ENCODE assay signal across 10 cellular contexts in the genomic region with DNA sequence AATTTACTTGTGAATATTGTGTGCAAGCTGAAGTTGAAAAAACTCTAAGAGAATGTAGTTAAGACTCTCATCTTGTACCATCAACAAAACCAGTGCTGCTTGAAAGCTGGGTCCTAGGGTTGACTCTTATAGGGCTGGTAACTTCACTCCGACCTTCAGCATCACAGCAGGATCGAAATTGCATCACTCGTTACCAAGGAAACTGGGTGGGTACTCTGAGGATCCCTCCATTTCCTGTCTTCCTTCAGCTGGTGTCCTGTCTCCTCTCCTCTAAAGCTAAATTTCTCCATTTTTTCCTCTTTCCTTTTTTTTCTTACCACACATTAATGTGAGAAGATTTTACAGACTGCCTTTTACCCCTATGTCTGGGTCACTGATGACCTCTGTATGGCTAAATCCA. TPM values are rescaled to one million over a fixed set of nuclear protein-coding genes. Genes with fewer than 3 reads are reported as not detected.
A peak's percentile ranks its signal among the peaks of the same experiment; 100 is the strongest.
DNase-seq lines count a peak whose midpoint lies in the region; ATAC-seq, FAIRE-seq and TF ChIP-seq lines count a peak whose summit lies in the region.
"Had no signal": no experiment of that assay in that cellular context is flagged by ENCODE, and none has a peak within 500 bp of the region (broad histone marks: within the 10 kb centered on the region; RNA-seq: fewer than 3 reads in every experiment).

No MANE protein-coding gene starts in this region.

- no peak for TF ChIP-seq EP300 in H1 (IDR thresholded peaks at IDR 0.05; ENCODE audit: borderline replicate concordance in 1 of 2, low read depth in 2 of 2, low read length in 2 of 2)

- no peaks in the 10 kb centered on the region for H3K79me1 ChIP-seq in H1 (ENCODE audit: low read depth, low read length)

- H3K27ac Mint-ChIP-seq in activated naive CD4-positive, alpha-beta T cell treated with anti-CD3 and anti-CD28 coated beads, Interleukin-2, amount 50 U/mL, for 24 hours, result peak overlapping the region; percentile 81

- no peak overlapping the region for H2AK5ac ChIP-seq in H1 (ENCODE audit: low read depth, low read length)

- no peak overlapping the region for H2BK12ac ChIP-seq in H1 (ENCODE audit: low read depth, low read length)

- in situ Hi-C loops in brain microvascular endothelial cell (cut with HindIII; ENCODE audit: low pct_ligation_motif_present, low sequenced_read_pairs), result no loop called here

- peaks cover 0 to 2% (median 0%) of the 10 kb centered on the region in 4 experiments; a peak in 2 of 7 replicates for H3K4me1 ChIP-seq in H1 (replicated peaks in 1 of 4; ENCODE audit: control insufficient read depth in 3 of 4, insufficient read depth in 4 of 4, low read length in 3 of 4)
- H3K4me1 ChIP-seq in psoas muscle, result no peaks in the 10 kb centered on the region

- H2BK120ac ChIP-seq in H1 (replicated peaks; ENCODE audit: low read depth, low read length), result no peak overlapping the region

- no peak overlapping the region for H2BK15ac ChIP-seq in H1 (ENCODE audit: low read length)

- no peaks in the 10 kb centered on the region for H3K27me3 Mint-ChIP-seq in activated naive CD4-positive, alpha-beta T cell treated with anti-CD3 and anti-CD28 coated beads, Interleukin-2, amount 50 U/mL, for 24 hours

- no peaks in the 10 kb centered on the region for H4K20me1 ChIP-seq in H1 (replicated peaks in 1 of 2; ENCODE audit: control insufficient read depth in 1 of 2, insufficient read depth in 2 of 2, low read length in 2 of 2)

- H3K9me3 Mint-ChIP-seq in activated naive CD4-positive, alpha-beta T cell treated with anti-CD3 and anti-CD28 coated beads, Interleukin-2, amount 50 U/mL, for 24 hours, result no peaks in the 10 kb centered on the region

- H3K27me3 ChIP-seq in H1 (replicated peaks in 1 of 4; ENCODE audit: control insufficient read depth in 3 of 4, extremely low read depth in 1 of 4, insufficient read depth in 3 of 4, low read length in 3 of 4) (no peaks in the 10 kb centered on the region; a peak in 1 of 7 replicates), brain microvascular endothelial cell (replicated peaks) (no peaks in the 10 kb centered on the region), psoas muscle (ENCODE audit: insufficient read depth in 3 of 3, low read length in 2 of 3) (no peaks in the 10 kb centered on the region)
- H3K27me3 ChIP-seq: MG63 had no signal

- TF ChIP-seq RAD21 in H1 (IDR thresholded peaks at IDR 0.05 in 1 of 2, conservative IDR thresholded peaks at IDR 0.05 in 1 of 2; ENCODE audit: low read depth in 2 of 2, low read length in 2 of 2), result no peak

- no peak overlapping the region for H3K27ac ChIP-seq in H1 (ENCODE audit: low read depth, low read length)
- H3K27ac ChIP-seq in brain microvascular endothelial cell, result no peak overlapping the region
- H3K27ac ChIP-seq in psoas muscle, result no peak overlapping the region
- H3K27ac ChIP-seq: VCaP had no signal

- H3K23ac ChIP-seq in H1 (ENCODE audit: insufficient read length), result no peak overlapping the region

- H3K4me3 ChIP-seq in H1 (ENCODE audit: extremely low read depth in 1 of 4, insufficient read depth in 2 of 4, low read depth in 3 of 4, low read length in 4 of 4) (no peak overlapping the region), brain microvascular endothelial cell (ENCODE audit: low read depth, low read length) (no peak overlapping the region), psoas muscle (no peak overlapping the region)
- H3K4me3 ChIP-seq: MG63 had no signal

- no peak for TF ChIP-seq POLR2A in H1 (IDR thresholded peaks at IDR 0.05; ENCODE audit: control extremely low read depth in 1 of 2, low read depth in 2 of 2, low read length in 2 of 2)

- H3K4me3 Mint-ChIP-seq in activated naive CD4-positive, alpha-beta T cell treated with anti-CD3 and anti-CD28 coated beads, Interleukin-2, amount 50 U/mL, for 24 hours, result peak overlapping the region; percentile 15

- no peak overlapping the region for H4K5ac ChIP-seq in H1 (ENCODE audit: insufficient read length, low read depth, low read length)

- H2AFZ ChIP-seq in H1 (ENCODE audit: low read length), result no peak overlapping the region

- H3K9me3 ChIP-seq in H1 (ENCODE audit: insufficient read depth in 2 of 2, low read depth in 1 of 2, low read length in 1 of 2), result peaks cover 0 to 5% of the 10 kb centered on the region in 2 experiments; a peak in 3 of 4 replicates
- H3K9me3 ChIP-seq in psoas muscle, result no peaks in the 10 kb centered on the region
- H3K9me3 ChIP-seq: MG63 had no signal

- no peak overlapping the region for H3K56ac ChIP-seq in H1 (replicated peaks; ENCODE audit: insufficient read length, low read depth, low read length)

- H2BK5ac ChIP-seq in H1 (ENCODE audit: low read depth, low read length), result no peak overlapping the region; the same call in 1 of the 2 replicates

- peaks cover 4% of the 10 kb centered on the region; the same call in 1 of the 2 replicates for H3K23me2 ChIP-seq in H1 (ENCODE audit: low read depth, low read length)

- WGBS in H1 (ENCODE audit: extremely low coverage in 1 of 2, insufficient coverage in 1 of 2, insufficient read length in 1 of 2, insufficient replicate concordance in 2 of 2, low coverage in 1 of 2, low lambda C conversion rate in 2 of 2, missing lambda C conversion rate in 1 of 2), 2 experiments, result 58% methylated on average over 3 of the region's 3 CpGs; no CpG with 5 or more reads in 1 of the 2 experiments
- WGBS in psoas muscle, 3 donors, result 88 to 90% (median 89%) methylated on average over 3 of the region's 3 CpGs

- no peak overlapping the region for H3K9ac ChIP-seq in H1 (replicated peaks in 1 of 4; ENCODE audit: extremely low read depth in 1 of 4, low read depth in 3 of 4, low read length in 3 of 4)

- H3K18ac ChIP-seq in H1 (ENCODE audit: extremely low read depth, low read length), result no peak overlapping the region

- no peak overlapping the region for H4K91ac ChIP-seq in H1 (replicated peaks; ENCODE audit: insufficient read length, low read length)

- H3K14ac ChIP-seq in H1 (ENCODE audit: insufficient read length), result no peak overlapping the region

- H3K4ac ChIP-seq in H1 (replicated peaks; ENCODE audit: insufficient read length, low read depth, low read length), result no peak overlapping the region

- no peak overlapping the region for H3K4me2 ChIP-seq in H1 (ENCODE audit: insufficient read depth in 1 of 2, low read depth in 2 of 2, low read length in 2 of 2)

- CTCF ChIA-PET in H1 (lab: Charles Lee; ENCODE audit: partially characterized antibody), result interaction anchor here (0.6 to 1.5 kb wide), 2 partner anchors 79 to 875 kb away, joined by 3 to 4 read pairs; no protein-coding TSS in a partner anchor

- H3K4me1 Mint-ChIP-seq in activated naive CD4-positive, alpha-beta T cell treated with anti-CD3 and anti-CD28 coated beads, Interleukin-2, amount 50 U/mL, for 24 hours, result peaks cover 38% of the 10 kb centered on the region

- DNase-seq in activated naive CD4-positive, alpha-beta T cell (lab: John Stamatoyannopoulos, UW), result no peak
- DNase-seq in NCI-H69 (lab: John Stamatoyannopoulos, UW), result peak; percentile 66
- no peak for DNase-seq in H1 (ENCODE audit: low read depth in 1 of 2, low spot score in 2 of 2)
- no peak for DNase-seq in brain microvascular endothelial cell
- DNase-seq in psoas muscle, result no peak
- DNase-seq: MG63 had no signal

- H3K36me3 Mint-ChIP-seq in activated naive CD4-positive, alpha-beta T cell treated with anti-CD3 and anti-CD28 coated beads, Interleukin-2, amount 50 U/mL, for 24 hours, result peaks cover 11% of the 10 kb centered on the region

- H3K36me3 ChIP-seq in H1 (ENCODE audit: control insufficient read depth in 2 of 4, insufficient read depth in 4 of 4, low read length in 3 of 4) (no peaks in the 10 kb centered on the region; a peak in 1 of 8 replicates), brain microvascular endothelial cell (replicated peaks) (peaks cover 3% of the 10 kb centered on the region), psoas muscle (ENCODE audit: insufficient read depth in 1 of 2, low read depth in 1 of 2) (no peaks in the 10 kb centered on the region)
- H3K36me3 ChIP-seq: MG63 had no signal

- POLR2A ChIA-PET in H1 (lab: Charles Lee; ENCODE audit: partially characterized antibody), result interaction anchor here (0.6 to 1.6 kb wide), 4 partner anchors 15 to 112 kb away, joined by 3 to 5 read pairs (median 3); no protein-coding TSS in a partner anchor

- ATAC-seq in esophagus mucosa (no peak), HG03045 (IDR thresholded peaks at IDR 0.05; ENCODE audit: unreplicated experiment) (no peak), psoas muscle (no peak)

- TF ChIP-seq CTCF in H1 (IDR thresholded peaks at IDR 0.05; ENCODE audit: control extremely low read depth in 1 of 3, insufficient read depth in 1 of 3, low read depth in 1 of 3, low read length in 3 of 3) (no peak), brain microvascular endothelial cell (IDR thresholded peaks at IDR 0.05; ENCODE audit: low read depth, low read length, missing control alignments) (no peak), psoas muscle (IDR thresholded peaks at IDR 0.05) (no peak)

- no peaks in the 10 kb centered on the region for H3K79me2 ChIP-seq in H1 (ENCODE audit: control insufficient read depth in 1 of 2, insufficient read depth in 2 of 2, low read length in 2 of 2)

- H4K8ac ChIP-seq in H1 (ENCODE audit: extremely low read depth, insufficient read depth, low read length), result no peak overlapping the region

- FAIRE-seq in H1 (lab: Jason Lieb, UNC), result no peak

- 0 out of 2 replicates have a peak overlapping the region, but pooled peaks have one; percentile 86 for H2BK20ac ChIP-seq in H1 (ENCODE audit: low read length)

- intact Hi-C loops in psoas muscle (cut with DNase I), result loop anchor here in 1 of 2 donors (10.0 kb wide), 1 partner anchor 120 kb away; a partner anchor contains a TSS

TF ChIP-seq in H1, 55 proteins besides CTCF, POLR2A, EP300 and RAD21 (continues in another document):
- TF ChIP-seq YY1 (IDR thresholded peaks at IDR 0.05; ENCODE audit: low read depth, low read length) (peak; percentile 9; the same call in 1 of the 2 replicates), SIN3A (conservative IDR thresholded peaks at IDR 0.05 in 1 of 2, IDR thresholded peaks at IDR 0.05 in 1 of 2; ENCODE audit: low read depth in 1 of 2, low read length in 2 of 2) (0 out of 4 replicates have a peak, but pooled peaks of 1 of the 2 experiments have one; percentile 50), JUND (IDR thresholded peaks at IDR 0.05; ENCODE audit: low read length) (peak; percentile 63), CEBPB (IDR thresholded peaks at IDR 0.05; ENCODE audit: low read depth, low read length) (peak; percentile 95), BCL11A (IDR thresholded peaks at IDR 0.05; ENCODE audit: low read depth in 2 of 2, low read length in 2 of 2) (no peak)

RNA-seq across cellular contexts. Expression of a gene that starts 3.0 kb away (rescaled TPM):
- 21.4 and 22.9 TPM in 2 replicates for total RNA-seq in H1 (2021; fragmentation: NEBNext Ultra II Directional; extraction: Animal tissue kit (Norgen Biotek cat#: 25700))
- polyA plus RNA-seq in H1 (2011; rRNA removed) (9.3 and 11.5 TPM in 2 replicates), psoas muscle (1 to 10 TPM; 1.2 to 2.8 (median 1.4) TPM)
- 11.8 TPM for polyA plus RNA-seq in H1 (2011; cell fraction: cytosol; rRNA removed)
- 12.3 TPM for polyA plus RNA-seq in H1 (2011; cell fraction: nucleus; rRNA removed)
- polyA plus RNA-seq in H1 (2012, experiment 1 of 2), result 10.1 to 14.1 TPM (median 12.6 TPM) in 4 replicates
- polyA plus RNA-seq in H1 (2012, experiment 2 of 2), result 3.8 TPM
- 18.0 TPM for polyA plus RNA-seq in H1 (2013, experiment 1 of 2)
- 20.1 TPM for polyA plus RNA-seq in H1 (2013, experiment 2 of 2)
- 18.0 and 21.4 TPM in 2 replicates for polyA minus RNA-seq in H1 (2011; rRNA and poly(A)+ RNA removed)
- 10.9 TPM for polyA minus RNA-seq in H1 (2011; cell fraction: cytosol; rRNA and poly(A)+ RNA removed)
- 19.3 TPM for polyA minus RNA-seq in H1 (2011; cell fraction: nucleus; rRNA and poly(A)+ RNA removed)
- total RNA-seq in esophagus mucosa (3.5 TPM), psoas muscle (1 to 10 TPM; 3.8 to 7.0 (median 4.6) TPM)
